ENCODE assay signal across 12 cellular contexts in genomic region chr13:99659234-99659633, GRCh38. TPM values are rescaled to one million over a fixed set of nuclear protein-coding genes. Genes with fewer than 3 reads are reported as not detected.
DNase-seq lines count a peak whose midpoint lies in the region; ATAC-seq, FAIRE-seq and TF ChIP-seq lines count a peak whose summit lies in the region.
"Had no signal": no experiment of that assay in that cellular context is flagged by ENCODE, and none has a peak within 500 bp of the region (broad histone marks: within the 10 kb centered on the region; RNA-seq: fewer than 3 reads in every experiment).

No MANE protein-coding gene starts in this region.

- CTCF ChIA-PET in endothelial cell of umbilical vein (lab: Charles Lee) = interaction anchor here (1.9 kb wide), 1 partner anchor 576 kb away, joined by 18 read pairs; no protein-coding TSS in a partner anchor

- dilution Hi-C loops in endothelial cell of umbilical vein (cut with MboI; ENCODE audit: extremely low pct_ligation_motif_present, low sequenced_read_pairs) = no loop called here

- no peak for ATAC-seq in stimulated activated naive B cell treated with anti-CD40 and anti-IgM and Interleukin-4, amounts not matched to agents 10 μg/mL and 1 μg/mL and 100 μg/mL, for 72 hours (replicated peaks)

- H4K20me1 ChIP-seq in endothelial cell of umbilical vein (replicated peaks; ENCODE audit: control insufficient read depth, extremely low read depth, insufficient read depth, low read length) = peaks cover 3% of the 10 kb centered on the region

- H3K4me3 ChIP-seq in endothelial cell of umbilical vein (replicated peaks in 1 of 3; ENCODE audit: insufficient read depth in 1 of 3, low read depth in 1 of 3, low read length in 3 of 3) (no peak overlapping the region), WERI-Rb-1 (ENCODE audit: low read depth, low read length) (no peak overlapping the region)

- H3K36me3 ChIP-seq in endothelial cell of umbilical vein (ENCODE audit: control insufficient read depth in 2 of 2, extremely low read depth in 1 of 2, insufficient read depth in 2 of 2, low read length in 2 of 2) = no peaks in the 10 kb centered on the region
- no peaks in the 10 kb centered on the region for H3K36me3 ChIP-seq in WERI-Rb-1
- H3K36me3 ChIP-seq: neutrophil had no signal

- POLR2A ChIA-PET in endothelial cell of umbilical vein (lab: Charles Lee) = no interaction called here

- BruUV-seq in endothelial cell of umbilical vein (replicated peaks; lab: Mats Ljungman, UMichigan) = no TSS peak

- no peak overlapping the region for H3K4me2 ChIP-seq in endothelial cell of umbilical vein (ENCODE audit: insufficient read depth, low read length)

- H3K27ac ChIP-seq in 22Rv1 = peak overlapping the region; percentile 34
- H3K27ac ChIP-seq in endothelial cell of umbilical vein (ENCODE audit: insufficient read depth, low read depth, low read length) = no peak overlapping the region
- no peak overlapping the region for H3K27ac ChIP-seq in WERI-Rb-1
- H3K27ac ChIP-seq: epithelial cell of prostate, HL-60, neutrophil had no signal

- H3K9ac ChIP-seq in endothelial cell of umbilical vein (replicated peaks; ENCODE audit: extremely low read depth, insufficient read depth, low read length) = no peak overlapping the region

- peaks cover 2 to 12% of the 10 kb centered on the region in 2 experiments for H3K27me3 ChIP-seq in endothelial cell of umbilical vein (ENCODE audit: control insufficient read depth in 2 of 2, insufficient read depth in 2 of 2, low read length in 2 of 2)
- no peaks in the 10 kb centered on the region for H3K27me3 ChIP-seq in WERI-Rb-1 (ENCODE audit: insufficient read depth, low read depth, severe bottlenecking)

- no peak overlapping the region for H2AFZ ChIP-seq in endothelial cell of umbilical vein (ENCODE audit: low read depth, low read length)

- FAIRE-seq in endothelial cell of umbilical vein (lab: Jason Lieb, UNC) = no peak
- no peak for FAIRE-seq in H54 (lab: Jason Lieb, UNC)

- no peak for TF ChIP-seq CTCF in 22Rv1 (IDR thresholded peaks at IDR 0.05)
- TF ChIP-seq CTCF in endothelial cell of umbilical vein (IDR thresholded peaks at IDR 0.05; ENCODE audit: extremely low read depth in 1 of 2, insufficient read depth in 1 of 2, low read depth in 1 of 2, low read length in 2 of 2) = no peak
- no peak for TF ChIP-seq CTCF in WERI-Rb-1 (IDR thresholded peaks at IDR 0.05; ENCODE audit: low read depth, low read length)

- no peaks in the 10 kb centered on the region for H3K36me3 Mint-ChIP-seq in activated T-helper 1 cell treated with anti-CD3 and anti-CD28 coated beads, Interleukin-12 subunit alpha, Interleukin-12 subunit beta, Interleukin-2, Interleukin-4 antibody, amounts not matched to agents 30 ng/mL and 10 ng/mL and 1 ng/mL, durations not matched to agents 14 hours and 24 hours and 36 hours (ENCODE audit: low read depth)
- no peaks in the 10 kb centered on the region for H3K36me3 Mint-ChIP-seq in stimulated activated naive B cell treated with anti-CD40 and anti-IgM and Interleukin-4, amounts not matched to agents 10 μg/mL and 1 μg/mL and 100 μg/mL, for 72 hours
- H3K36me3 Mint-ChIP-seq: CD14-positive monocyte had no signal

- H3K4me3 Mint-ChIP-seq in activated T-helper 1 cell treated with anti-CD3 and anti-CD28 coated beads, Interleukin-12 subunit alpha, Interleukin-12 subunit beta, Interleukin-2, Interleukin-4 antibody, amounts not matched to agents 30 ng/mL and 10 ng/mL and 1 ng/mL, durations not matched to agents 14 hours and 24 hours and 36 hours = no peak overlapping the region
- no peak overlapping the region for H3K4me3 Mint-ChIP-seq in stimulated activated naive B cell treated with anti-CD40 and anti-IgM and Interleukin-4, amounts not matched to agents 10 μg/mL and 1 μg/mL and 100 μg/mL, for 72 hours

- no peaks in the 10 kb centered on the region for H3K9me3 Mint-ChIP-seq in activated T-helper 1 cell treated with anti-CD3 and anti-CD28 coated beads, Interleukin-12 subunit alpha, Interleukin-12 subunit beta, Interleukin-2, Interleukin-4 antibody, amounts not matched to agents 30 ng/mL and 10 ng/mL and 1 ng/mL, durations not matched to agents 14 hours and 24 hours and 36 hours
- no peaks in the 10 kb centered on the region for H3K9me3 Mint-ChIP-seq in stimulated activated naive B cell treated with anti-CD40 and anti-IgM and Interleukin-4, amounts not matched to agents 10 μg/mL and 1 μg/mL and 100 μg/mL, for 72 hours

- peaks cover 35% of the 10 kb centered on the region for H3K27me3 Mint-ChIP-seq in activated T-helper 1 cell treated with anti-CD3 and anti-CD28 coated beads, Interleukin-12 subunit alpha, Interleukin-12 subunit beta, Interleukin-2, Interleukin-4 antibody, amounts not matched to agents 30 ng/mL and 10 ng/mL and 1 ng/mL, durations not matched to agents 14 hours and 24 hours and 36 hours (ENCODE audit: insufficient read depth)
- peaks cover 5 to 14% of the 10 kb centered on the region in 2 donors for H3K27me3 Mint-ChIP-seq in stimulated activated naive B cell treated with anti-CD40 and anti-IgM and Interleukin-4, amounts not matched to agents 10 μg/mL and 1 μg/mL and 100 μg/mL, for 72 hours

- H3K9me3 ChIP-seq in endothelial cell of umbilical vein (replicated peaks; ENCODE audit: control insufficient read depth, insufficient read depth, low read length) = no peaks in the 10 kb centered on the region
- H3K9me3 ChIP-seq in WERI-Rb-1 (ENCODE audit: severe bottlenecking) = no peaks in the 10 kb centered on the region
- H3K9me3 ChIP-seq: neutrophil had no signal

- H3K4me1 Mint-ChIP-seq in activated T-helper 1 cell treated with anti-CD3 and anti-CD28 coated beads, Interleukin-12 subunit alpha, Interleukin-12 subunit beta, Interleukin-2, Interleukin-4 antibody, amounts not matched to agents 30 ng/mL and 10 ng/mL and 1 ng/mL, durations not matched to agents 14 hours and 24 hours and 36 hours (ENCODE audit: low read depth) = peaks cover 44% of the 10 kb centered on the region
- peaks cover 10 to 25% of the 10 kb centered on the region in 2 donors for H3K4me1 Mint-ChIP-seq in stimulated activated naive B cell treated with anti-CD40 and anti-IgM and Interleukin-4, amounts not matched to agents 10 μg/mL and 1 μg/mL and 100 μg/mL, for 72 hours

- no peaks in the 10 kb centered on the region for H3K9me1 ChIP-seq in endothelial cell of umbilical vein (replicated peaks; ENCODE audit: control insufficient read depth, extremely low read depth, insufficient read depth, low read length)

- intact Hi-C loops in endothelial cell of umbilical vein (cut with micrococcal nuclease) = loop anchor here (2.0 to 10.0 kb wide), 4 partner anchors 243 to 1016 kb away; partner anchors contain the start of gene TMTC4
- intact Hi-C loops in activated T-helper 1 cell treated with anti-CD3 and anti-CD28 coated beads, Interleukin-12 subunit alpha, Interleukin-12 subunit beta, Interleukin-2, Interleukin-4 antibody, amounts not matched to agents 30 ng/mL and 10 ng/mL and 1 ng/mL, durations not matched to agents 14 hours and 24 hours and 36 hours (cut with micrococcal nuclease) = loop anchor here (2.0 to 5.0 kb wide), 5 partner anchors 200 to 1018 kb away; no protein-coding TSS in a partner anchor

- H3K27ac Mint-ChIP-seq in activated T-helper 1 cell treated with anti-CD3 and anti-CD28 coated beads, Interleukin-12 subunit alpha, Interleukin-12 subunit beta, Interleukin-2, Interleukin-4 antibody, amounts not matched to agents 30 ng/mL and 10 ng/mL and 1 ng/mL, durations not matched to agents 14 hours and 24 hours and 36 hours = no peak overlapping the region
- no peak overlapping the region for H3K27ac Mint-ChIP-seq in stimulated activated naive B cell treated with anti-CD40 and anti-IgM and Interleukin-4, amounts not matched to agents 10 μg/mL and 1 μg/mL and 100 μg/mL, for 72 hours
- H3K27ac Mint-ChIP-seq: CD14-positive monocyte had no signal

- H3K79me2 ChIP-seq in endothelial cell of umbilical vein (ENCODE audit: control insufficient read depth, insufficient read depth, low read length) = no peaks in the 10 kb centered on the region

- DNase-seq in ELF-1 (ENCODE audit: low read depth, low spot score) (peak; percentile 36), NCI-H524 treated with DMSO at 0.1 percent for 48 hours (lab: John Stamatoyannopoulos, UW) (peak; percentile 73), endothelial cell of umbilical vein (ENCODE audit: low read depth, low spot score) (peak; percentile 11), WERI-Rb-1 (no peak), H54 (ENCODE audit: insufficient read length, low spot score) (no peak)
- no peak for DNase-seq in activated T-helper 1 cell treated with anti-CD3 and anti-CD28 coated beads, Interleukin-12 subunit alpha, Interleukin-12 subunit beta, Interleukin-2, Interleukin-4 antibody, amounts not matched to agents 30 ng/mL and 10 ng/mL and 1 ng/mL, durations not matched to agents 14 hours and 24 hours and 36 hours (ENCODE audit: low spot score)
- no peak for DNase-seq in stimulated activated naive B cell treated with anti-CD40 and anti-IgM and Interleukin-4, amounts not matched to agents 10 μg/mL and 1 μg/mL and 100 μg/mL, for 72 hours

- peaks cover 14% of the 10 kb centered on the region for H3K4me1 ChIP-seq in endothelial cell of umbilical vein (ENCODE audit: control insufficient read depth, extremely low read depth, insufficient read depth, low read length)

- TF ChIP-seq POLR2A in endothelial cell of umbilical vein (IDR thresholded peaks at IDR 0.05; ENCODE audit: low read depth, low read length) = no peak
- no peak for TF ChIP-seq POLR2A in H54 (IDR thresholded peaks at IDR 0.05; ENCODE audit: low read depth, low read length)

TF ChIP-seq in endothelial cell of umbilical vein, 7 proteins besides CTCF, POLR2A, EP300 and RAD21 (continues in another document):
- TF ChIP-seq JUN (IDR thresholded peaks at IDR 0.05; ENCODE audit: borderline replicate concordance, insufficient read depth, insufficient read length, low read depth) = no peak
- no peak for TF ChIP-seq GATA2 (IDR thresholded peaks at IDR 0.05; ENCODE audit: insufficient read depth, insufficient read length, low read depth, low read length)
- TF ChIP-seq EZH2 (IDR thresholded peaks at IDR 0.05; ENCODE audit: borderline replicate concordance, low read depth, low read length, severe bottlenecking) = no peak

RNA-seq across cellular contexts. Expression of gene CLYBL, which starts 52.7 kb away (rescaled TPM):
- 1.6 and 1.8 TPM in 2 replicates for total RNA-seq in endothelial cell of umbilical vein
- 0.70 and 0.73 TPM in 2 replicates for polyA plus RNA-seq in endothelial cell of umbilical vein
- 0.65 and 0.89 TPM in 2 replicates for polyA plus RNA-seq in endothelial cell of umbilical vein (2011; cell fraction: cytosol; rRNA removed)
- polyA plus RNA-seq in endothelial cell of umbilical vein (2011; cell fraction: nucleus; rRNA removed) = 1.1 and 1.2 TPM in 2 replicates
- 1.3 and 1.9 TPM in 2 replicates for polyA plus RNA-seq in endothelial cell of umbilical vein (2012)
- polyA minus RNA-seq in endothelial cell of umbilical vein = 1.5 TPM in 1 of 2 replicates, not detected in the other
- 0.82 TPM for polyA minus RNA-seq in endothelial cell of umbilical vein (2011; cell fraction: cytosol; rRNA and poly(A)+ RNA removed)
- polyA minus RNA-seq in endothelial cell of umbilical vein (2011; cell fraction: nucleus; rRNA and poly(A)+ RNA removed) = 0.10 and 0.38 TPM in 2 replicates
- 1.8 and 2.1 TPM in 2 replicates for total RNA-seq in activated T-helper 1 cell treated with anti-CD3 and anti-CD28 coated beads, Interleukin-12 subunit alpha, Interleukin-12 subunit beta, Interleukin-2, Interleukin-4 antibody, amounts not matched to agents 30 ng/mL and 10 ng/mL and 1 ng/mL, durations not matched to agents 14 hours and 24 hours and 36 hours

Comparison
In these comparisons a context has a peak if more than half of its experiments do, and no peak if none do; other contexts are left out.
1. DNase-seq: peak in ELF-1 (single experiment), NCI-H524 treated with DMSO at 0.1 percent for 48 hours (single experiment) and endothelial cell of umbilical vein (single experiment); none in WERI-Rb-1 (single experiment), activated T-helper 1 cell treated with anti-CD3 and anti-CD28 coated beads, Interleukin-12 subunit alpha, Interleukin-12 subunit beta, Interleukin-2, Interleukin-4 antibody, amounts not matched to agents 30 ng/mL and 10 ng/mL and 1 ng/mL, durations not matched to agents 14 hours and 24 hours and 36 hours (single experiment), H54 (single experiment) and stimulated activated naive B cell treated with anti-CD40 and anti-IgM and Interleukin-4, amounts not matched to agents 10 μg/mL and 1 μg/mL and 100 μg/mL, for 72 hours (single experiment).